14 cellular contexts compared by ENCODE assay signal in the genomic region with DNA sequence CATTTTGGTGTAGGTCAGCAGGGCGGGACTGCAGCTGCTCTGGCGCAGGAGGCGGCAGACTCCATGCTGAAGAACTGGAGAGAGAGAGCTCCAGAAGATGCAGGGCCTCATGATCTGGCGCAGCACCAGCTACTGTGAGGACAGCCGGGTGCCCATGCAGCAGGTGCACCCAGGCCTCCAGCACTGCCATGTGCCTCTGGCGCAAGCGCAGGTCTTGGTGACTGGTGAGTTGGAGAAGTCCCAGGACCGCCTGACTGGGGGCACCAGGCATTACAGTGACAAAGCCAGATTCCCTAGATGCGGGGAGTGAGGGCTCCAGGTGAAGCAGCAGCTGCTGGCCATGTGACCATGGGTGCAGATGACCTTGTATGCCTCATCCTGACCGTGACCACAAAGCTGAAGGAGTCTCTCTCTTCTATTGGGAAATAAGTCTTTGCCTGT. TPM values are rescaled to one million over a fixed set of nuclear protein-coding genes. Genes with fewer than 3 reads are reported as not detected.
DNase-seq lines count a peak whose midpoint lies in the region; FAIRE-seq and TF ChIP-seq lines count a peak whose summit lies in the region.
"Had no signal": no experiment of that assay in that cellular context is flagged by ENCODE, and none has a peak within 500 bp of the region (broad histone marks: within the 10 kb centered on the region; RNA-seq: fewer than 3 reads in every experiment).

No MANE protein-coding gene starts in this region.

- no peak overlapping the region for H3K4me2 ChIP-seq in osteoblast (ENCODE audit: insufficient read depth, low read length)

- H3K27ac ChIP-seq in SK-N-MC (peak overlapping the region; percentile 98), osteoblast (ENCODE audit: low read depth, low read length) (peak overlapping the region; percentile 30), colonic mucosa (no peak overlapping the region)
- H3K27ac ChIP-seq: heart left ventricle, left ventricle myocardium inferior, spleen had no signal

- peaks cover 7% of the 10 kb centered on the region; the same call in 1 of the 2 replicates for H3K36me3 ChIP-seq in SK-N-MC (ENCODE audit: insufficient read depth, low read length)
- H3K36me3 ChIP-seq in osteoblast (ENCODE audit: insufficient read depth, low read length): peaks cover 72% of the 10 kb centered on the region
- no peaks in the 10 kb centered on the region for H3K36me3 ChIP-seq in colonic mucosa
- H3K36me3 ChIP-seq: heart left ventricle, left ventricle myocardium inferior had no signal

- no peak overlapping the region for H2AFZ ChIP-seq in osteoblast (ENCODE audit: low read length)

- H3K27me3 ChIP-seq in osteoblast (ENCODE audit: insufficient read depth, low read length) (no peaks in the 10 kb centered on the region), colonic mucosa (no peaks in the 10 kb centered on the region)
- H3K27me3 ChIP-seq: heart left ventricle, spleen had no signal

- DNase-seq in DMS53 treated with DMSO at 0.1 percent for 48 hours (lab: John Stamatoyannopoulos, UW; ENCODE audit: unreplicated experiment) (peak; percentile 29), M059J (ENCODE audit: low read depth) (peak; percentile 62), SK-N-MC (ENCODE audit: low read depth, low spot score) (no peak), osteoblast (ENCODE audit: insufficient read length, low spot score, missing footprints) (peak; percentile 76), GM12891 (ENCODE audit: insufficient read length, low spot score) (no peak), colonic mucosa (no peak), pons (ENCODE audit: low spot score) (no peak)
- no peak for DNase-seq in activated CD4-positive, alpha-beta T cell treated with anti-CD3 and anti-CD28 coated beads for 48 hours
- DNase-seq: GOT3, left ventricle myocardium inferior, MM.1S, spleen had no signal

- H3K9me3 ChIP-seq in SK-N-MC (ENCODE audit: low read depth, low read length): no peaks in the 10 kb centered on the region
- H3K9me3 ChIP-seq in osteoblast (ENCODE audit: low read depth, low read length): no peaks in the 10 kb centered on the region
- no peaks in the 10 kb centered on the region for H3K9me3 ChIP-seq in colonic mucosa
- H3K9me3 ChIP-seq: heart left ventricle, left ventricle myocardium inferior, spleen had no signal

- H3K4me3 ChIP-seq in SK-N-MC (no peak overlapping the region), osteoblast (ENCODE audit: insufficient read depth, low read length) (no peak overlapping the region), colonic mucosa (no peak overlapping the region)
- H3K4me3 ChIP-seq: heart left ventricle, left ventricle myocardium inferior, spleen had no signal

- no peaks in the 10 kb centered on the region for H4K20me1 ChIP-seq in osteoblast (ENCODE audit: insufficient read depth, low read length)

- peaks cover 15% of the 10 kb centered on the region for H3K79me2 ChIP-seq in osteoblast (ENCODE audit: insufficient read depth, low read length)

- intact Hi-C loops in colonic mucosa (cut with DNase I): no loop called here

- H3K4me1 ChIP-seq in osteoblast (ENCODE audit: insufficient read depth, low read length): peaks cover 8% of the 10 kb centered on the region
- peaks cover 4% of the 10 kb centered on the region for H3K4me1 ChIP-seq in colonic mucosa

- TF ChIP-seq CTCF in osteoblast (IDR thresholded peaks at IDR 0.05; ENCODE audit: extremely low read depth, low read depth, low read length): no peak
- no peak for TF ChIP-seq CTCF in colonic mucosa (IDR thresholded peaks at IDR 0.05)

- FAIRE-seq in GM12891 (lab: Jason Lieb, UNC): no peak
- FAIRE-seq: endometrium had no signal

- H3K9ac ChIP-seq in SK-N-MC (ENCODE audit: insufficient read length): peak overlapping the region; percentile 37
- H3K9ac ChIP-seq in colonic mucosa (ENCODE audit: low read depth in 2 of 2, low read length in 2 of 2): no peak overlapping the region

- TF ChIP-seq POLR2A in GM12891 (IDR thresholded peaks at IDR 0.05; ENCODE audit: low read depth, low read length): no peak

TF ChIP-seq in GM12891, 5 proteins besides CTCF, POLR2A, EP300 and RAD21:
- TF ChIP-seq TAF1 (IDR thresholded peaks at IDR 0.05; ENCODE audit: low read depth, low read length) (no peak), SPI1 (IDR thresholded peaks at IDR 0.05; ENCODE audit: low read depth, low read length) (no peak), POU2F2 (IDR thresholded peaks at IDR 0.05; ENCODE audit: low read depth, low read length) (no peak), POLR2AphosphoS5 (IDR thresholded peaks at IDR 0.05; ENCODE audit: low read depth, low read length) (no peak), PAX5 (IDR thresholded peaks at IDR 0.05; ENCODE audit: insufficient read depth, low read length, severe bottlenecking) (no peak)

RNA-seq across cellular contexts. Expression of a gene that starts 24.3 kb away (rescaled TPM):
- total RNA-seq in M059J (2014; rRNA removed; shearing (Covaris generic)): 32.2 and 36.7 TPM in 2 replicates
- total RNA-seq in osteoblast (39.8 and 49.2 TPM in 2 replicates), colonic mucosa (10 to 100 TPM; 52.0 to 58.7 TPM)
- 46.1 TPM for polyA plus RNA-seq in GM12891 (2012; ENCODE audit: low read depth, missing spikeins)

Comparison
In these comparisons a context has a peak if more than half of its experiments do, and no peak if none do; other contexts are left out.
1. DNase-seq: peak in DMS53 treated with DMSO at 0.1 percent for 48 hours (single experiment), M059J (single experiment) and osteoblast (single experiment); none in SK-N-MC (single experiment), GM12891 (single experiment), colonic mucosa (single experiment), activated CD4-positive, alpha-beta T cell treated with anti-CD3 and anti-CD28 coated beads for 48 hours (single experiment) and pons (single experiment).